Comparison of ENCODE assay signal across 8 cellular contexts in the genomic region with DNA sequence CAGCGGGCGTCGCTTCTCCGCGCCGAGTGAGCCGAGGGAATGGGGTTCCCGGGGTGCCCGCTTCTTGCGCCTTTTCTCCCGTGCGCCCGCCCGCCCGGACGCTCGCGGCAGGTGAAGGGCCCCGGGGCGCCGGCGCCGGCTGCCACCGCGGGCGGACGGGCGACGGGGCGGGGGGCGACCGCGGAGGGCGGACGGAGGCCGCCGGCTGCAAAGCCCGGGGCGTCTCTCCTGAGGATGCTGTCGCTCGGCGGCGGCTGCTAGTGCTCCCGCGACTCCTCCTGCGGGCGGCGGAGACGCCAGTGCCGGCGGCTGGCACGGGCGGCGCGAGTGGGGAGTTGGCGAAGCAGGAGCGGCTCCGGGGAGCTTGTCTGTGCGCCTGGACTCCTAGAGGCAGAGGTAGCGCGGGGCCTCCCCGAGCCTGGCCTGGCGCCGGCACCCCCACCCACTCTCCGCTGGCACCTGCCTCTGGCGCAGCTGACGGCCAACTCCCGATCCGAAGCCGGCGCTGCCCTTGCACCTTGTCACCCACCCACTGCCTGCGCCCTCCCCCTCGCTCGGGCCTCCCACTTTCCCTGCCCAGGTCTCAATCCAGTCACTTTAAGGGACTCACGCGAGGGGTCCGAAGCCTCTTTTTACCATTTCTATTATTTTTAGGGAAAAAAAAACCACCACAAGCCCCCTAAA. TPM values are rescaled to one million over a fixed set of nuclear protein-coding genes. Genes with fewer than 3 reads are reported as not detected.
DNase-seq lines count a peak whose midpoint lies in the region; ATAC-seq and TF ChIP-seq lines count a peak whose summit lies in the region.

Gene FAM20A, minus strand, starts transcription at position 487 of the 684 bp plus-strand sequence. CDS start 701 bp downstream, outside the sequence.

- H3K4me1 Mint-ChIP-seq in WTC11, result peaks cover 38% of the 10 kb centered on the region
- H3K4me1 Mint-ChIP-seq in neural crest cell, result peaks cover 16% of the 10 kb centered on the region

- TF ChIP-seq CTCF in HFF-Myc (IDR thresholded peaks at IDR 0.05; ENCODE audit: low read depth, low read length, missing control alignments), result no peak
- no peak for TF ChIP-seq CTCF in WTC11 (IDR thresholded peaks at IDR 0.05)
- no peak for TF ChIP-seq CTCF in fibroblast of the aortic adventitia (IDR thresholded peaks at IDR 0.05; ENCODE audit: insufficient read depth, low read length)
- no peak for TF ChIP-seq CTCF in neural crest cell (conservative IDR thresholded peaks at IDR 0.05)

- H3K27ac Mint-ChIP-seq in WTC11 (no peak within 1 kb of the TSS), neural crest cell (ENCODE audit: unreplicated experiment) (no peak within 1 kb of the TSS)

- H3K9me3 Mint-ChIP-seq in WTC11 (peaks cover 7% of the 10 kb centered on the region; the same call in 1 of the 2 replicates), neural crest cell (no peaks in the 10 kb centered on the region)

- DNase-seq in HFF-Myc (ENCODE audit: extremely low read depth, low read depth), result no peak
- peak; percentile 45 for DNase-seq in WTC11 (ENCODE audit: low spot score)
- DNase-seq in fibroblast of the aortic adventitia (ENCODE audit: low read depth), result peak; percentile 35
- peak; percentile 22 for DNase-seq in neural crest cell (ENCODE audit: low read depth, low spot score)
- DNase-seq in SKM-1 (lab: John Stamatoyannopoulos, UW; ENCODE audit: unreplicated experiment), result no peak
- no peak for DNase-seq in GF-D8 (lab: John Stamatoyannopoulos, UW)

- H3K4me3 ChIP-seq in HFF-Myc (replicated peaks; ENCODE audit: low read depth, low read length), result peak within 1 kb of the TSS; percentile 52
- peak within 1 kb of the TSS; percentile 79 for H3K4me3 ChIP-seq in fibroblast of the aortic adventitia (ENCODE audit: low read depth, low read length)

- POLR2A ChIA-PET in WTC11 (lab: Charles Lee), result interaction anchor here (2.5 kb wide), 1 partner anchor 89 kb away, joined by 9 read pairs; the partner anchor contains the start of gene PRKAR1A

- H3K4me3 Mint-ChIP-seq in WTC11, result peak within 1 kb of the TSS; percentile 87
- H3K4me3 Mint-ChIP-seq in neural crest cell, result peak within 1 kb of the TSS; percentile 85

- H3K36me3 Mint-ChIP-seq in WTC11 (peaks cover 2% of the 10 kb centered on the region; the same call in 1 of the 2 replicates), neural crest cell (ENCODE audit: low read depth) (no peaks in the 10 kb centered on the region)

- CTCF ChIA-PET in WTC11 (lab: Charles Lee), result interaction anchor here (0.6 to 2.1 kb wide), 10 partner anchors 9 to 324 kb away, joined by 3 to 21 read pairs (median 4); no protein-coding TSS in a partner anchor

- H3K27me3 Mint-ChIP-seq in WTC11 (ENCODE audit: low read depth) (peaks cover 47% of the 10 kb centered on the region), neural crest cell (ENCODE audit: low read depth) (peaks cover 54% of the 10 kb centered on the region)

- ATAC-seq in WTC11 (peak; percentile 27), HG03457 (IDR thresholded peaks at IDR 0.05; ENCODE audit: unreplicated experiment) (no peak), GM19455 (IDR thresholded peaks at IDR 0.05; ENCODE audit: unreplicated experiment) (no peak)

TF ChIP-seq in WTC11, 78 proteins besides CTCF, POLR2A, EP300 and RAD21 (continues in another document):
- TF ChIP-seq, protein P1, sequence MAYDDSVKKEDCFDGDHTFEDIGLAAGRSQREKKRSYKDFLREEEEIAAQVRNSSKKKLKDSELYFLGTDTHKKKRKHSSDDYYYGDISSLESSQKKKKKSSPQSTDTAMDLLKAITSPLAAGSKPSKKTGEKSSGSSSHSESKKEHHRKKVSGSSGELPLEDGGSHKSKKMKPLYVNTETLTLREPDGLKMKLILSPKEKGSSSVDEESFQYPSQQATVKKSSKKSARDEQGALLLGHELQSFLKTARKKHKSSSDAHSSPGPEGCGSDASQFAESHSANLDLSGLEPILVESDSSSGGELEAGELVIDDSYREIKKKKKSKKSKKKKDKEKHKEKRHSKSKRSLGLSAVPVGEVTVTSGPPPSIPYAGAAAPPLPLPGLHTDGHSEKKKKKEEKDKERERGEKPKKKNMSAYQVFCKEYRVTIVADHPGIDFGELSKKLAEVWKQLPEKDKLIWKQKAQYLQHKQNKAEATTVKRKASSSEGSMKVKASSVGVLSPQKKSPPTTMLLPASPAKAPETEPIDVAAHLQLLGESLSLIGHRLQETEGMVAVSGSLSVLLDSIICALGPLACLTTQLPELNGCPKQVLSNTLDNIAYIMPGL (CRISPR knock-in tag; IDR thresholded peaks at IDR 0.05), result no peak
- no peak for TF ChIP-seq USF1 (CRISPR knock-in tag; IDR thresholded peaks at IDR 0.05)
- no peak for TF ChIP-seq ATF3 (CRISPR knock-in tag; conservative IDR thresholded peaks at IDR 0.05)
- no peak for TF ChIP-seq RELA (CRISPR knock-in tag; IDR thresholded peaks at IDR 0.05; ENCODE audit: borderline replicate concordance)
- TF ChIP-seq PRRX2 (CRISPR knock-in tag; IDR thresholded peaks at IDR 0.05), result no peak
- no peak for TF ChIP-seq ATF2 (CRISPR knock-in tag; IDR thresholded peaks at IDR 0.05; ENCODE audit: borderline replicate concordance, low read depth)
- TF ChIP-seq ELF4 (CRISPR knock-in tag; IDR thresholded peaks at IDR 0.05; ENCODE audit: low read depth), result no peak; the same call in 1 of the 2 replicates
- TF ChIP-seq TEAD4 (CRISPR knock-in tag; IDR thresholded peaks at IDR 0.05), result no peak
- TF ChIP-seq TEAD1 (CRISPR knock-in tag; IDR thresholded peaks at IDR 0.05), result no peak
- TF ChIP-seq, protein P2, sequence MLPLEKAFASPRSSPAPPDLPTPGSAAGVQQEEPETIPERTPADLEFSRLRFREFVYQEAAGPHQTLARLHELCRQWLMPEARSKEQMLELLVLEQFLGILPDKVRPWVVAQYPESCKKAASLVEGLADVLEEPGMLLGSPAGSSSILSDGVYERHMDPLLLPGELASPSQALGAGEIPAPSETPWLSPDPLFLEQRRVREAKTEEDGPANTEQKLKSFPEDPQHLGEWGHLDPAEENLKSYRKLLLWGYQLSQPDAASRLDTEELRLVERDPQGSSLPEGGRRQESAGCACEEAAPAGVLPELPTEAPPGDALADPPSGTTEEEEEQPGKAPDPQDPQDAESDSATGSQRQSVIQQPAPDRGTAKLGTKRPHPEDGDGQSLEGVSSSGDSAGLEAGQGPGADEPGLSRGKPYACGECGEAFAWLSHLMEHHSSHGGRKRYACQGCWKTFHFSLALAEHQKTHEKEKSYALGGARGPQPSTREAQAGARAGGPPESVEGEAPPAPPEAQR (CRISPR knock-in tag; IDR thresholded peaks at IDR 0.05), result no peak
- TF ChIP-seq SMAD4 (CRISPR knock-in tag; IDR thresholded peaks at IDR 0.05), result no peak
- TF ChIP-seq, protein P3, sequence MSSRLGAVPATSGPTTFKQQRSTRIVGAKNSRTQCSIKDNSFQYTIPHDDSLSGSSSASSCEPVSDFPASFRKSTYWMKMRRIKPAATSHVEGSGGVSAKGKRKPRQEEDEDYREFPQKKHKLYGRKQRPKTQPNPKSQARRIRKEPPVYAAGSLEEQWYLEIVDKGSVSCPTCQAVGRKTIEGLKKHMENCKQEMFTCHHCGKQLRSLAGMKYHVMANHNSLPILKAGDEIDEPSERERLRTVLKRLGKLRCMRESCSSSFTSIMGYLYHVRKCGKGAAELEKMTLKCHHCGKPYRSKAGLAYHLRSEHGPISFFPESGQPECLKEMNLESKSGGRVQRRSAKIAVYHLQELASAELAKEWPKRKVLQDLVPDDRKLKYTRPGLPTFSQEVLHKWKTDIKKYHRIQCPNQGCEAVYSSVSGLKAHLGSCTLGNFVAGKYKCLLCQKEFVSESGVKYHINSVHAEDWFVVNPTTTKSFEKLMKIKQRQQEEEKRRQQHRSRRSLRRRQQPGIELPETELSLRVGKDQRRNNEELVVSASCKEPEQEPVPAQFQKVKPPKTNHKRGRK (CRISPR knock-in tag; IDR thresholded peaks at IDR 0.05; ENCODE audit: borderline replicate concordance), result no peak
- 0 out of 2 replicates have a peak, but pooled peaks have one; percentile 34 for TF ChIP-seq SP1 (CRISPR knock-in tag; conservative IDR thresholded peaks at IDR 0.05)

RNA-seq across cellular contexts. Expression of gene FAM20A, which starts in this region (rescaled TPM):
- 1.3 to 5.8 TPM (median 2.0 TPM) in 3 replicates for total RNA-seq in WTC11 (2021)
- 10.5 and 37.0 TPM in 2 replicates for total RNA-seq in fibroblast of the aortic adventitia (ENCODE audit: low replicate concordance)
- 0.51 and 0.86 TPM in 2 replicates for total RNA-seq in neural crest cell

Comparison
In these comparisons a context has a peak if more than half of its experiments do, and no peak if none do; other contexts are left out.
1. Peak in DNase-seq in neural crest cell; RNA of the gene not detected or under 1 TPM.
2. DNase-seq: peak in WTC11 (single experiment) and fibroblast of the aortic adventitia (single experiment); none in HFF-Myc (single experiment), SKM-1 (single experiment) and GF-D8 (single experiment).